Comparison of ENCODE assay signal across 8 cellular contexts in the genomic region with DNA sequence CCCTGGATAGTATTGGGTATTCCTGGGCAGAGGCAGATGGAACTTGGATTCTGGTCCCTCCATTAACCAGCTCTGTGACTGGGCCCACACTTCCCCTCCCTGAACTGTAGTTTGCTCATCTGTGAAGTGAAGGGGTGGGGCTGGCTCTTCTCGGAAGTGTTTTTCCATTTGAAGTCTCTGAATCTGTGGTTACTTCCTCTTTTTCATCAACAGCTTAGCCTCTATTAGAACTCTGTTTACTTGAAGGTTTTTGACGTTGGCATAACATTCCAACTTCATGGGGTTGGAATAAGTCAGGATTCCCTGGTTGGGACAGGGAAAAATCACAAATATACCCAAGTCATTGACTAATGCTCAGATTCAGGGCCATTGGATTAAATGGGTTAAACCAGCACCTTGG. TPM values are rescaled to one million over a fixed set of nuclear protein-coding genes. Genes with fewer than 3 reads are reported as not detected.
A peak's percentile ranks its signal among the peaks of the same experiment; 100 is the strongest.
DNase-seq lines count a peak whose midpoint lies in the region; ATAC-seq and TF ChIP-seq lines count a peak whose summit lies in the region.

No MANE protein-coding gene starts in this region.

- H3K4ac ChIP-seq in trophoblast cell (ENCODE audit: low read depth, low read length), result no peak overlapping the region

- H3K9ac ChIP-seq in OCI-LY3 (ENCODE audit: low read length), result peak overlapping the region; percentile 50
- H3K9ac ChIP-seq in trophoblast cell (ENCODE audit: low read length), result no peak overlapping the region

- peak overlapping the region; percentile 70 for H3K27ac ChIP-seq in OCI-LY3 (ENCODE audit: low read length)
- no peak overlapping the region for H3K27ac ChIP-seq in trophoblast cell (ENCODE audit: low read depth, low read length)

- no peak overlapping the region for H3K23ac ChIP-seq in trophoblast cell (ENCODE audit: low read length)

- H4K8ac ChIP-seq in trophoblast cell (ENCODE audit: low read depth, low read length), result no peak overlapping the region

- TF ChIP-seq CTCF in OCI-LY3 (IDR thresholded peaks at IDR 0.05; ENCODE audit: low read depth, low read length), result no peak

- no peak overlapping the region for H3K18ac ChIP-seq in trophoblast cell (ENCODE audit: low read length)

- ATAC-seq in GM18508 (IDR thresholded peaks at IDR 0.05; ENCODE audit: insufficient read depth, unreplicated experiment) (peak; percentile 50), HG02759 (IDR thresholded peaks at IDR 0.05; ENCODE audit: unreplicated experiment) (peak; percentile 60)

- no peaks in the 10 kb centered on the region for H4K20me1 ChIP-seq in OCI-LY3 (ENCODE audit: insufficient read depth, low read length)

- H2AFZ ChIP-seq in OCI-LY3 (ENCODE audit: low read depth, low read length), result peak overlapping the region; percentile 24; the same call in 1 of the 2 replicates
- no peak overlapping the region for H2AFZ ChIP-seq in trophoblast cell (ENCODE audit: insufficient read depth, low read length, poor library complexity)

- H2BK120ac ChIP-seq in trophoblast cell (ENCODE audit: insufficient read depth, low read length, poor library complexity), result no peak overlapping the region

- H3K4me1 ChIP-seq in OCI-LY3 (ENCODE audit: low read length), result peaks cover 55% of the 10 kb centered on the region
- peaks cover 11 to 22% of the 10 kb centered on the region in 2 experiments for H3K4me1 ChIP-seq in trophoblast cell (ENCODE audit: control insufficient read depth in 1 of 2, insufficient read depth in 2 of 2, low read length in 2 of 2)

- no peak overlapping the region for H4K12ac ChIP-seq in trophoblast cell (ENCODE audit: low read depth, low read length)

- H3K14ac ChIP-seq in trophoblast cell (ENCODE audit: low read length), result no peak overlapping the region

- H3K79me2 ChIP-seq in OCI-LY3 (ENCODE audit: low read length) (peaks cover 54% of the 10 kb centered on the region), trophoblast cell (ENCODE audit: control insufficient read depth, insufficient read depth, low read length, poor library complexity) (peaks cover 14% of the 10 kb centered on the region)

- H4K91ac ChIP-seq in trophoblast cell (ENCODE audit: low read depth, low read length), result no peak overlapping the region

- H3K27me3 ChIP-seq in OCI-LY3 (ENCODE audit: low read depth, low read length), result no peaks in the 10 kb centered on the region
- no peaks in the 10 kb centered on the region for H3K27me3 ChIP-seq in trophoblast cell (ENCODE audit: insufficient read depth, low read length)

- H3K9me3 ChIP-seq in OCI-LY3 (ENCODE audit: insufficient read depth, low read length) (no peaks in the 10 kb centered on the region), trophoblast cell (ENCODE audit: insufficient read depth, low read depth, low read length) (no peaks in the 10 kb centered on the region)

- H3K36me3 ChIP-seq in OCI-LY3 (replicated peaks; ENCODE audit: low read depth, low read length) (peaks cover 33% of the 10 kb centered on the region), trophoblast cell (ENCODE audit: control insufficient read depth in 1 of 2, insufficient read depth in 2 of 2, low read length in 2 of 2) (peaks cover 2 to 5% of the 10 kb centered on the region in 2 experiments)

- DNase-seq in activated naive CD4-positive, alpha-beta T cell treated with anti-CD3 and anti-CD28 coated beads, Interleukin-2, amount 50 U/mL, for 16 hours, result peak; percentile 60
- DNase-seq in stimulated activated CD8-positive, alpha-beta memory T cell treated with anti-CD3 and anti-CD28 coated beads, Interleukin-15, amount 100 ng/mL, for 24 hours (ENCODE audit: low read depth), result peak; percentile 8
- no peak for DNase-seq in T1000 (lab: John Stamatoyannopoulos, UW)
- no peak for DNase-seq in NCI-H82 (lab: John Stamatoyannopoulos, UW)
- no peak for DNase-seq in trophoblast cell

- peaks cover 18% of the 10 kb centered on the region for H3K79me1 ChIP-seq in trophoblast cell (ENCODE audit: low read length)

- H3K4me3 ChIP-seq in OCI-LY3 (ENCODE audit: low read length) (peak overlapping the region; percentile 37), trophoblast cell (ENCODE audit: low read depth, low read length) (no peak overlapping the region)

- H3K4me2 ChIP-seq in OCI-LY3 (ENCODE audit: low read length) (peak overlapping the region; percentile 88), trophoblast cell (ENCODE audit: low read length) (no peak overlapping the region)

- no peak overlapping the region for H2AK5ac ChIP-seq in trophoblast cell (ENCODE audit: low read length)

- no peak overlapping the region for H2BK12ac ChIP-seq in trophoblast cell (ENCODE audit: low read length)

- H2BK5ac ChIP-seq in trophoblast cell (ENCODE audit: low read depth, low read length, poor library complexity), result no peak overlapping the region

- no CpG with 5 or more reads among the region's 2 CpGs for WGBS in trophoblast cell (ENCODE audit: extremely low coverage, insufficient coverage, insufficient read length)

RNA-seq across cellular contexts. Expression of gene KIAA0040, which starts 3.6 kb away (rescaled TPM):
- polyA plus RNA-seq in trophoblast cell (2013), result 101 and 110 TPM in 2 replicates

Comparison
In these comparisons a context has a peak if more than half of its experiments do, and no peak if none do; other contexts are left out.
1. DNase-seq: peak in activated naive CD4-positive, alpha-beta T cell treated with anti-CD3 and anti-CD28 coated beads, Interleukin-2, amount 50 U/mL, for 16 hours (single experiment) and stimulated activated CD8-positive, alpha-beta memory T cell treated with anti-CD3 and anti-CD28 coated beads, Interleukin-15, amount 100 ng/mL, for 24 hours (single experiment); none in T1000 (single experiment), NCI-H82 (single experiment) and trophoblast cell (0 of 2).